ENCODE assay signal across 30 cellular contexts in the genomic region with DNA sequence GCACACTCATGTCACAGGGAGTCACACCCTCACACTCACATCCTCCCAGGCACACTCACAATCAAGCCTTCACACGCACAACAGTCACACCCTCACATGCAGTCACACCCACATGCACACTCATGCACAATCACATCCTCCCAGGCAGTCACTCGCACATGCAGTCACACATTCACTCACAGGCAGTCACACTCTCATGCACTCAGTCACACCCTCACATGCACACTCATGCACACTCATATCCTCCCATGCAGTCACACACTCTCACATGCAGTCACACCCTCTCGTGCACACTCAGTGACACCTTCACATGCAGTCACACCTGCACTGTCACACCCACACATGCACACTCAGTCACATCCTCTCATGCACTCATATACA. TPM values are rescaled to one million over a fixed set of nuclear protein-coding genes. Genes with fewer than 3 reads are reported as not detected.
"Had no signal": no experiment of that assay in that cellular context is flagged by ENCODE, and none has a peak within 500 bp of the region (broad histone marks: within the 10 kb centered on the region; RNA-seq: fewer than 3 reads in every experiment).

No MANE protein-coding gene starts in this region.

- H3K36me3 Mint-ChIP-seq: stimulated activated naive B cell treated with anti-CD40 and anti-IgM and Interleukin-4, amounts not matched to agents 10 μg/mL and 1 μg/mL and 100 μg/mL, for 72 hours had no signal

- H3K27me3 ChIP-seq: pancreas, right atrium auricular region, thyroid gland had no signal

- H3K4me3 Mint-ChIP-seq: activated CD4-positive, alpha-beta memory T cell treated with anti-CD3 and anti-CD28 coated beads, Interleukin-2, amount 10 ng/mL, durations not matched to agents 7 days and 5 days; activated CD4-positive, alpha-beta T cell treated with anti-CD3 and anti-CD28 coated beads, Interleukin-2, amount 10 ng/mL, durations not matched to agents 7 days and 5 days; activated T-cell treated with anti-CD3 and anti-CD28 coated beads, Interleukin-2, amount 50 U/mL, for 4 hours; activated T-helper 17 cell treated with anti-CD3 and anti-CD28 coated beads, Interleukin-2, amount 50 U/mL, for 72 hours; nephron; stimulated activated naive B cell treated with anti-CD40 and anti-IgM and Interleukin-4, amounts not matched to agents 10 μg/mL and 1 μg/mL and 100 μg/mL, for 72 hours had no signal

- FAIRE-seq: pancreas had no signal

- H3K27ac ChIP-seq: coronary artery, dorsolateral prefrontal cortex, gastroesophageal sphincter, left lung, pancreas, prostate gland, right atrium auricular region, stomach, thyroid gland, upper lobe of right lung had no signal

- H3K4me1 ChIP-seq: gastroesophageal sphincter, left lung, pancreas, prostate gland, thyroid gland, upper lobe of right lung had no signal

- H3K27ac Mint-ChIP-seq: activated CD4-positive, alpha-beta memory T cell treated with anti-CD3 and anti-CD28 coated beads, Interleukin-2, amount 10 ng/mL, durations not matched to agents 7 days and 5 days; activated CD4-positive, alpha-beta T cell treated with anti-CD3 and anti-CD28 coated beads, Interleukin-2, amount 10 ng/mL, durations not matched to agents 7 days and 5 days; activated T-helper 17 cell treated with anti-CD3 and anti-CD28 coated beads, Interleukin-2, amount 50 U/mL, for 72 hours; nephron; stimulated activated naive B cell treated with anti-CD40 and anti-IgM and Interleukin-4, amounts not matched to agents 10 μg/mL and 1 μg/mL and 100 μg/mL, for 72 hours had no signal

- ATAC-seq: activated T-cell treated with anti-CD3 and anti-CD28 coated beads, Interleukin-2, amount 50 U/mL, for 4 hours; activated T-helper 17 cell treated with anti-CD3 and anti-CD28 coated beads, Interleukin-2, amount 50 U/mL, for 72 hours; gastroesophageal sphincter; left lung; pancreas; stimulated activated naive B cell treated with anti-CD40 and anti-IgM and Interleukin-4, amounts not matched to agents 10 μg/mL and 1 μg/mL and 100 μg/mL, for 72 hours; upper lobe of right lung had no signal

- H3K9me3 Mint-ChIP-seq: activated CD4-positive, alpha-beta memory T cell treated with anti-CD3 and anti-CD28 coated beads, Interleukin-2, amount 10 ng/mL, durations not matched to agents 7 days and 5 days; activated CD4-positive, alpha-beta T cell treated with anti-CD3 and anti-CD28 coated beads, Interleukin-2, amount 10 ng/mL, durations not matched to agents 7 days and 5 days; activated T-cell treated with anti-CD3 and anti-CD28 coated beads, Interleukin-2, amount 50 U/mL, for 4 hours; activated T-helper 17 cell treated with anti-CD3 and anti-CD28 coated beads, Interleukin-2, amount 50 U/mL, for 72 hours; nephron; stimulated activated naive B cell treated with anti-CD40 and anti-IgM and Interleukin-4, amounts not matched to agents 10 μg/mL and 1 μg/mL and 100 μg/mL, for 72 hours had no signal

- H3K4me1 Mint-ChIP-seq: activated CD4-positive, alpha-beta memory T cell treated with anti-CD3 and anti-CD28 coated beads, Interleukin-2, amount 10 ng/mL, durations not matched to agents 7 days and 5 days; activated CD4-positive, alpha-beta T cell treated with anti-CD3 and anti-CD28 coated beads, Interleukin-2, amount 10 ng/mL, durations not matched to agents 7 days and 5 days had no signal

- H3K4me2 ChIP-seq: smooth muscle cell had no signal

- H3K27me3 Mint-ChIP-seq: activated CD4-positive, alpha-beta memory T cell treated with anti-CD3 and anti-CD28 coated beads, Interleukin-2, amount 10 ng/mL, durations not matched to agents 7 days and 5 days; activated CD4-positive, alpha-beta T cell treated with anti-CD3 and anti-CD28 coated beads, Interleukin-2, amount 10 ng/mL, durations not matched to agents 7 days and 5 days had no signal

- DNase-seq: activated CD4-positive, alpha-beta memory T cell treated with anti-CD3 and anti-CD28 coated beads, Interleukin-2, amount 10 ng/mL, durations not matched to agents 7 days and 5 days; activated CD4-positive, alpha-beta T cell treated with anti-CD3 and anti-CD28 coated beads for 1 hour; activated CD4-positive, alpha-beta T cell treated with anti-CD3 and anti-CD28 coated beads, Interleukin-2, amount 10 ng/mL, durations not matched to agents 7 days and 5 days; activated gamma-delta T cell treated with Interleukin-2 at 50 U/mL for 16 hours; activated naive CD4-positive, alpha-beta T cell treated with anti-CD3 and anti-CD28 coated beads, Interleukin-2, amount 50 U/mL, for 16 hours; activated T-cell treated with anti-CD3 and anti-CD28 coated beads, Interleukin-2, amount 50 U/mL, for 4 hours; amygdala; dorsolateral prefrontal cortex; effector memory CD4-positive, alpha-beta T cell; erythroblast; kidney glomerular epithelial cell; nucleus accumbens; stimulated activated CD4-positive, alpha-beta T cell treated with anti-CD3 and anti-CD28 coated beads, Interleukin-2, amount 100 ng/mL, for 24 hours; stimulated activated naive B cell treated with anti-CD40 and anti-IgM and Interleukin-4, amounts not matched to agents 10 μg/mL and 1 μg/mL and 100 μg/mL, for 72 hours; stomach; T-helper 2 cell; thyroid gland; upper lobe of right lung had no signal

- H3K4me3 ChIP-seq: coronary artery, dorsolateral prefrontal cortex, gastroesophageal sphincter, heart left ventricle, left lung, pancreas, prostate gland, right atrium auricular region, smooth muscle cell, stomach, thyroid gland, upper lobe of right lung had no signal

- H3K9me3 ChIP-seq: gastroesophageal sphincter, heart left ventricle, left lung, pancreas, prostate gland, right atrium auricular region, stomach, thyroid gland, upper lobe of right lung had no signal

- H3K36me3 ChIP-seq: gastroesophageal sphincter, left lung, pancreas, prostate gland, stomach, thyroid gland, upper lobe of right lung had no signal

RNA-seq across cellular contexts. Expression of gene TMEM179, which starts 12.3 kb away (rescaled TPM):
- total RNA-seq: activated CD4-positive, alpha-beta memory T cell treated with anti-CD3 and anti-CD28 coated beads, Interleukin-2, amount 10 ng/mL, durations not matched to agents 7 days and 5 days; activated CD4-positive, alpha-beta T cell treated with anti-CD3 and anti-CD28 coated beads, Interleukin-2, amount 10 ng/mL, durations not matched to agents 7 days and 5 days; activated T-cell treated with anti-CD3 and anti-CD28 coated beads, Interleukin-2, amount 50 U/mL, for 4 hours; lung microvascular endothelial cell; mesenteric fat pad; upper lobe of right lung had no signal

RNA-seq across cellular contexts. Expression of gene C14orf180, which starts 12.7 kb away (rescaled TPM):
- total RNA-seq: activated CD4-positive, alpha-beta memory T cell treated with anti-CD3 and anti-CD28 coated beads, Interleukin-2, amount 10 ng/mL, durations not matched to agents 7 days and 5 days; activated CD4-positive, alpha-beta T cell treated with anti-CD3 and anti-CD28 coated beads, Interleukin-2, amount 10 ng/mL, durations not matched to agents 7 days and 5 days; activated T-cell treated with anti-CD3 and anti-CD28 coated beads, Interleukin-2, amount 50 U/mL, for 4 hours; activated T-helper 17 cell treated with anti-CD3 and anti-CD28 coated beads, Interleukin-2, amount 50 U/mL, for 72 hours; left lung; lung microvascular endothelial cell had no signal
